ENCODE assay signal across 8 cellular contexts in the genomic region with DNA sequence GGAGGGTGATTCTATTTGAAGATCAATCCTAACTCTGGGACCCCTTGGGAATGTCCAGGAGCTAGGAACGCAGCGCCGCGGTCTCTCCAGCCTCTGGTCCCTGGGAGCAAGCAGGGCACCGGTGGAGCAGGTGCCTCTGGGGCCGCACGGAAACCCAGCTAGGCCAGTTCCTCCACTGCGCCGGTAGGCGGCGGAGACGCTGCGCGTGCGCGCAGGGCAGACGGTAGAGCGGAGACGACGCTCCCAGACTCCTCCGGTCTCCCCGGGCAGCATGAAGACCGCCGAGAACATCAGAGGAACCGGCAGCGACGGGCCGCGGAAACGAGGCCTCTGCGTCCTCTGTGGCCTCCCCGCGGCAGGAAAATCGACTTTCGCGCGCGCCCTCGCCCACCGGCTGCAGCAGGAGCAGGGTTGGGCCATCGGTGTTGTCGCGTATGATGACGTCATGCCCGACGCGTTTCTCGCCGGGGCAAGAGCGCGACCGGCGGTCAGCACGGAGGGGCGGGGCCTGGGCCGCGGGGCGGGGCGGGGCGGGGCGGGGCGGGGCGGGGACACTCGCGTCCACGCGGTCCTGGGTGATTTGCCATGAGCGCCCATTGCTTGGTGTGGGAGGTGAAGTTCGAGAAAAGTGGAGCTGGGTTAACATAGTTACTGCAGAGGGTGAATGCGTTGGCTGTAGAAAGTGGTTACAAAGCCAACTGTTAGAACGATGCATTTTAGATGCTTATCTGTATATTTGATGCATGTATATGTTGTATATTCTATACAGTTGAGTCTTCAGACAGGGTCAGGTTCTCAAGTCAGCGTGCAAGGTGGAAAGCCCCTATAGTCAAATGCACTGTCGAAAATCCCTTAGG. TPM values are rescaled to one million over a fixed set of nuclear protein-coding genes. Genes with fewer than 3 reads are reported as not detected.
DNase-seq lines count a peak whose midpoint lies in the region; ATAC-seq, FAIRE-seq and TF ChIP-seq lines count a peak whose summit lies in the region.

Gene PSTK (plus strand): TSS at position 193 of the 857 bp plus-strand sequence. CDS start 79 bp downstream, at position 272.

- H3K27me3 ChIP-seq in bronchial epithelial cell (ENCODE audit: control insufficient read depth, insufficient read depth, low read length) (no peaks in the 10 kb centered on the region), smooth muscle cell (ENCODE audit: low read depth) (no peaks in the 10 kb centered on the region)

- WGBS in smooth muscle cell (ENCODE audit: low lambda C conversion rate): 2% methylated on average over 53 of the region's 73 CpGs

- no peaks in the 10 kb centered on the region for H3K79me2 ChIP-seq in smooth muscle cell (ENCODE audit: low read depth)

- no peaks in the 10 kb centered on the region for H3F3A ChIP-seq in smooth muscle cell (ENCODE audit: low read depth)

- H3K27ac ChIP-seq in smooth muscle cell (ENCODE audit: low read depth): peak within 1 kb of the TSS; percentile 90

- DNase-seq in AG09309 (ENCODE audit: low read depth): peak; percentile 61
- DNase-seq in NCI-H2196 treated with DMSO at 0.1 percent for 48 hours (lab: John Stamatoyannopoulos, UW; ENCODE audit: unreplicated experiment): peak; percentile 53
- peak; percentile 77 for DNase-seq in bronchial epithelial cell (ENCODE audit: low read depth)
- DNase-seq in iPS-NIHi7 (ENCODE audit: extremely low spot score): peak; percentile 95
- peak; percentile 83 for DNase-seq in smooth muscle cell (lab: John Stamatoyannopoulos, UW; ENCODE audit: unreplicated experiment)

- peak within 1 kb of the TSS; percentile 64 for H3K4me3 ChIP-seq in AG09309 (ENCODE audit: control insufficient read depth, low read depth, low read length)
- H3K4me3 ChIP-seq in WI38 (ENCODE audit: low read depth, low read length): peak within 1 kb of the TSS; percentile 73
- H3K4me3 ChIP-seq in bronchial epithelial cell (ENCODE audit: low read depth, low read length): peak within 1 kb of the TSS; percentile 56
- peak within 1 kb of the TSS; percentile 91 for H3K4me3 ChIP-seq in smooth muscle cell

- H3K36me3 ChIP-seq in bronchial epithelial cell (ENCODE audit: control insufficient read depth, insufficient read depth, low read length) (peaks cover 4% of the 10 kb centered on the region), smooth muscle cell (ENCODE audit: low read depth) (no peaks in the 10 kb centered on the region)

- peaks cover 9% of the 10 kb centered on the region for H3K4me1 ChIP-seq in smooth muscle cell (ENCODE audit: low read depth)

- TF ChIP-seq CTCF in AG09309 (IDR thresholded peaks at IDR 0.05; ENCODE audit: control insufficient read depth, insufficient read depth, low read depth, low read length, missing control alignments) (peak; percentile 94), WI38 (IDR thresholded peaks at IDR 0.05; ENCODE audit: low read depth, low read length) (peak; percentile 96), bronchial epithelial cell (IDR thresholded peaks at IDR 0.05; ENCODE audit: insufficient read depth, low read length, severe bottlenecking) (peak; percentile 98), smooth muscle cell (IDR thresholded peaks at IDR 0.05; ENCODE audit: borderline replicate concordance, insufficient read depth, poor library complexity, severe bottlenecking) (peak; percentile 85)

- no peak for FAIRE-seq in bronchial epithelial cell (lab: Jason Lieb, UNC)

- no peaks in the 10 kb centered on the region for H3K9me3 ChIP-seq in smooth muscle cell (replicated peaks; ENCODE audit: low read depth)

- peak within 1 kb of the TSS; percentile 84 for H3K4me2 ChIP-seq in smooth muscle cell

- no peaks in the 10 kb centered on the region for H4K20me1 ChIP-seq in smooth muscle cell (ENCODE audit: low read depth)

- peak within 1 kb of the TSS; percentile 93 for H3K9ac ChIP-seq in smooth muscle cell (ENCODE audit: low read depth)

- ATAC-seq in GM18909 (IDR thresholded peaks at IDR 0.05; ENCODE audit: poor library complexity, unreplicated experiment) (peak; percentile 96), HG03159 (IDR thresholded peaks at IDR 0.05; ENCODE audit: unreplicated experiment) (peak; percentile 96)

- peak within 1 kb of the TSS; percentile 93 for H2AFZ ChIP-seq in smooth muscle cell (ENCODE audit: low read depth)

RNA-seq across cellular contexts. Expression of gene PSTK, which starts in this region (rescaled TPM):
- total RNA-seq in bronchial epithelial cell (3.7 and 4.2 TPM in 2 replicates), smooth muscle cell (7.5 and 14.2 TPM in 2 replicates)
- 7.0 and 7.3 TPM in 2 replicates for polyA plus RNA-seq in smooth muscle cell

Comparison
In these comparisons a context has a peak if more than half of its experiments do, and no peak if none do; other contexts are left out.
1. Peak in every context shown above with its lines: DNase-seq, ATAC-seq, H3K4me3 ChIP-seq and H3K27ac ChIP-seq.